8 cellular contexts compared by ENCODE assay signal in genomic region chr14:72451081-72451972, GRCh38.
DNase-seq lines count a peak whose midpoint lies in the region; ATAC-seq and TF ChIP-seq lines count a peak whose summit lies in the region.

No MANE protein-coding gene starts in this region.

- H3K9ac ChIP-seq in neural progenitor cell: no peak overlapping the region

- H3K27me3 Mint-ChIP-seq in activated naive CD8-positive, alpha-beta T cell: peaks cover 4% of the 10 kb centered on the region
- peaks cover 6% of the 10 kb centered on the region for H3K27me3 Mint-ChIP-seq in neural progenitor cell (ENCODE audit: insufficient read depth, low read depth)

- H3K4me1 ChIP-seq in neural progenitor cell (peaks cover 14% of the 10 kb centered on the region), esophagus squamous epithelium (peaks cover 7 to 26% (median 21%) of the 10 kb centered on the region in 3 donors)

- H4K20me1 ChIP-seq in neural progenitor cell (ENCODE audit: low read depth): no peaks in the 10 kb centered on the region

- H3K27me3 ChIP-seq in neural progenitor cell (no peaks in the 10 kb centered on the region), esophagus squamous epithelium (peaks cover 0 to 2% (median 0%) of the 10 kb centered on the region in 4 donors)

- DNase-seq in activated CD4-positive, alpha-beta T cell treated with anti-CD3 and anti-CD28 coated beads for 24 hours (ENCODE audit: low read depth in 2 of 2): peak; percentile 10 to 14
- DNase-seq in activated CD4-positive, alpha-beta T cell treated with anti-CD3 and anti-CD28 coated beads for 1 hour: no peak
- DNase-seq in NCI-H82 treated with DMSO at 0.1 percent for 48 hours (lab: John Stamatoyannopoulos, UW; ENCODE audit: unreplicated experiment) (peak; percentile 8), neural progenitor cell (ENCODE audit: low spot score) (peak; percentile 33), germinal center (ENCODE audit: low spot score) (no peak), esophagus squamous epithelium (lab: John Stamatoyannopoulos, UW) (no peak)

- peak overlapping the region; percentile 73 for H3K4me3 Mint-ChIP-seq in activated naive CD8-positive, alpha-beta T cell
- H3K4me3 Mint-ChIP-seq in neural progenitor cell: peak overlapping the region; percentile 48

- intact Hi-C loops in esophagus squamous epithelium (cut with DNase I): no loop called here

- no peak overlapping the region for H3K27ac Mint-ChIP-seq in activated naive CD8-positive, alpha-beta T cell
- H3K27ac Mint-ChIP-seq in neural progenitor cell: peak overlapping the region; percentile 80

- no peaks in the 10 kb centered on the region for H3K79me2 ChIP-seq in neural progenitor cell (ENCODE audit: low read depth)

- no peak overlapping the region for H3K4me2 ChIP-seq in neural progenitor cell

- no peaks in the 10 kb centered on the region for H3K9me3 ChIP-seq in neural progenitor cell (ENCODE audit: low read depth)
- H3K9me3 ChIP-seq in esophagus squamous epithelium: no peaks in the 10 kb centered on the region

- TF ChIP-seq POLR2A in esophagus squamous epithelium (IDR thresholded peaks at IDR 0.05): no peak

- no peaks in the 10 kb centered on the region for H3K9me3 Mint-ChIP-seq in activated naive CD8-positive, alpha-beta T cell (ENCODE audit: low read depth)
- peaks cover 2% of the 10 kb centered on the region for H3K9me3 Mint-ChIP-seq in neural progenitor cell

- H3K4me3 ChIP-seq in neural progenitor cell: no peak overlapping the region
- no peak overlapping the region for H3K4me3 ChIP-seq in esophagus squamous epithelium

- ATAC-seq in HG03039 (IDR thresholded peaks at IDR 0.05; ENCODE audit: unreplicated experiment): no peak

- no peaks in the 10 kb centered on the region for H3K36me3 ChIP-seq in neural progenitor cell
- no peaks in the 10 kb centered on the region for H3K36me3 ChIP-seq in esophagus squamous epithelium

- peak overlapping the region; percentile 81 for H3K27ac ChIP-seq in neural progenitor cell
- peak overlapping the region in 2 of 4 donors; percentile 5 to 13 for H3K27ac ChIP-seq in esophagus squamous epithelium

- 13 to 18% methylated on average over 13 to 15 of the region's 16 CpGs for WGBS in esophagus squamous epithelium, 2 donors

- TF ChIP-seq CTCF in neural progenitor cell (IDR thresholded peaks at IDR 0.05): no peak
- TF ChIP-seq CTCF in esophagus squamous epithelium (IDR thresholded peaks at IDR 0.05): no peak

- H3F3A ChIP-seq in neural progenitor cell (ENCODE audit: low read depth): peaks cover 7% of the 10 kb centered on the region

- peaks cover 25% of the 10 kb centered on the region for H3K4me1 Mint-ChIP-seq in activated naive CD8-positive, alpha-beta T cell (ENCODE audit: low read depth)
- peaks cover 35% of the 10 kb centered on the region for H3K4me1 Mint-ChIP-seq in neural progenitor cell

- peaks cover 2% of the 10 kb centered on the region for H3K36me3 Mint-ChIP-seq in activated naive CD8-positive, alpha-beta T cell
- no peaks in the 10 kb centered on the region for H3K36me3 Mint-ChIP-seq in neural progenitor cell

- H2AFZ ChIP-seq in neural progenitor cell (replicated peaks): peak overlapping the region; percentile 91

Comparison
In these comparisons a context has a peak if more than half of its experiments do, and no peak if none do; other contexts are left out.
1. DNase-seq: peak in activated CD4-positive, alpha-beta T cell treated with anti-CD3 and anti-CD28 coated beads for 24 hours (2 of 2), NCI-H82 treated with DMSO at 0.1 percent for 48 hours (single experiment) and neural progenitor cell (single experiment); none in activated CD4-positive, alpha-beta T cell treated with anti-CD3 and anti-CD28 coated beads for 1 hour (single experiment), germinal center (single experiment) and esophagus squamous epithelium (single experiment).